In genomic region chr19:14957464-14957863, GRCh38 we compare ENCODE assay signal across 39 cellular contexts. TPM values are rescaled to one million over a fixed set of nuclear protein-coding genes. Genes with fewer than 3 reads are reported as not detected.
"Had no signal": no experiment of that assay in that cellular context is flagged by ENCODE, and none has a peak within 500 bp of the region (broad histone marks: within the 10 kb centered on the region; RNA-seq: fewer than 3 reads in every experiment).

No MANE protein-coding gene starts in this region.

- H3K36me3 ChIP-seq: MG63 had no signal

- DNase-seq: Karpas-422, Kasumi-1, MG63, MM.1S, MV-4-11, NCI-H1048, NCI-H1092, NCI-H1092 treated with DMSO at 0.1 percent for 48 hours, NCI-H1105, NCI-H1105 treated with DMSO at 0.1 percent for 48 hours, NCI-H1417, NCI-H1417 treated with DMSO at 0.1 percent for 48 hours, NCI-H1436, NCI-H1436 treated with DMSO at 0.1 percent for 48 hours, NCI-H146, NCI-H1694, NCI-H1694 treated with DMSO at 0.1 percent for 48 hours, NCI-H187, NCI-H187 treated with DMSO at 0.1 percent for 48 hours, NCI-H1930, NCI-H2029, NCI-H2029 treated with DMSO at 0.1 percent for 48 hours, NCI-H2081, NCI-H2081 treated with DMSO at 0.1 percent for 48 hours, NCI-H2107, NCI-H2171, NCI-H2171 treated with DMSO at 0.1 percent for 48 hours, NCI-H2227 treated with DMSO at 0.1 percent for 48 hours, NCI-H226, NCI-H345, NCI-H446, NCI-H446 treated with DMSO at 0.1 percent for 48 hours, NCI-H510A, NCI-H510A treated with DMSO at 0.1 percent for 48 hours, NCI-H524 had no signal

- H3K4me3 ChIP-seq: MG63 had no signal

RNA-seq across cellular contexts. Expression of gene OR7C2, which starts 16.2 kb away (rescaled TPM):
- total RNA-seq: LHCN-M2, M059J, MCF 10A, NCI-H460 had no signal

RNA-seq across cellular contexts. Expression of gene SLC1A6, which starts 22.2 kb away (rescaled TPM):
- total RNA-seq: LHCN-M2, M059J, MCF 10A, NCI-H460 had no signal
